In the genomic region with DNA sequence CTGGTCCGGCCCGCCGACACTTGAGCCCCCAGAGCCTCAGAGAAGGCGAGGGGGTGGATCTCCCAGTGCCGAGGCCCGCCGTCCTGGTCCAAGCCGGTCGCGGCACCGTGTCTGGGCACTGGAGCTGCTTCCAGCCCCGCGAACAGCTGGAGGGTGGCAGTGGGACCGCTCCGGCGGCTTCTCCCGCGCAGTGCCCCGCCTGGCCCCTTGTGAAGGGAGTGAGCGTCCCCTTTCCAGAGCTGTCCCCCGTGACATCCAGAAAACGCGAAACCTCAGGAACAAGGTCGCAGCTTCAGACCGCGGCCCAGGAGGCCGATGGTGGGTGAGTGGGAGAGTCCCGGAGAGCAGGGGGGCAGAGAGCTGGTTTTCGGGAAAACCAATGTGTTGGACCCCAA, we compare ENCODE assay signal across 8 cellular contexts. TPM values are rescaled to one million over a fixed set of nuclear protein-coding genes. Genes with fewer than 3 reads are reported as not detected.
A peak's percentile ranks its signal among the peaks of the same experiment; 100 is the strongest.
DNase-seq lines count a peak whose midpoint lies in the region; ATAC-seq, FAIRE-seq and TF ChIP-seq lines count a peak whose summit lies in the region.

No MANE protein-coding gene starts in this region.

- FAIRE-seq in D721Med (lab: Jason Lieb, UNC) = no peak

- H3K9me3 ChIP-seq in RWPE2 (ENCODE audit: severe bottlenecking) (no peaks in the 10 kb centered on the region), iPS-18c (ENCODE audit: control insufficient read depth, insufficient read depth, low read length) (peaks cover 2% of the 10 kb centered on the region), testis (no peaks in the 10 kb centered on the region)

- no peak overlapping the region for H3K27ac Mint-ChIP-seq in activated naive CD4-positive, alpha-beta T cell treated with anti-CD3 and anti-CD28 coated beads for 36 hours

- WGBS in testis, 2 donors = 0 to 2% methylated on average over 6 to 21 of the region's 29 CpGs

- no peak for DNase-seq in activated naive CD4-positive, alpha-beta T cell treated with anti-CD3 and anti-CD28 coated beads for 36 hours
- DNase-seq in activated naive CD4-positive, alpha-beta T cell (lab: John Stamatoyannopoulos, UW) = no peak
- DNase-seq in RWPE2 (ENCODE audit: low spot score) (peak; percentile 62), testis (peak; percentile 14), D721Med (ENCODE audit: insufficient read length, low spot score) (no peak), iPS-NIHi7 (ENCODE audit: extremely low spot score) (no peak)

- H3K36me3 ChIP-seq in RWPE2 (ENCODE audit: low read depth) (no peaks in the 10 kb centered on the region), testis (ENCODE audit: low read depth, missing control alignments) (no peaks in the 10 kb centered on the region)

- no peak for TF ChIP-seq POLR2A in testis (IDR thresholded peaks at IDR 0.05)

- peak overlapping the region; percentile 7 for H3K4me3 ChIP-seq in RWPE2 (ENCODE audit: severe bottlenecking)
- H3K4me3 ChIP-seq in iPS-18c (ENCODE audit: insufficient read depth, low read depth, low read length) = peak overlapping the region; percentile 66
- H3K4me3 ChIP-seq in testis = peak overlapping the region; percentile 25 to 36

- no peaks in the 10 kb centered on the region for H3K4me1 ChIP-seq in RWPE2 (ENCODE audit: insufficient read depth, poor library complexity, severe bottlenecking)
- H3K4me1 ChIP-seq in testis = peaks cover 25% of the 10 kb centered on the region

- H3K27me3 Mint-ChIP-seq in activated naive CD4-positive, alpha-beta T cell treated with anti-CD3 and anti-CD28 coated beads for 36 hours (ENCODE audit: low read depth) = peaks cover 71% of the 10 kb centered on the region

- H3K9me3 Mint-ChIP-seq in activated naive CD4-positive, alpha-beta T cell treated with anti-CD3 and anti-CD28 coated beads for 36 hours = no peaks in the 10 kb centered on the region

- peak overlapping the region; percentile 71 for H3K4me3 Mint-ChIP-seq in activated naive CD4-positive, alpha-beta T cell treated with anti-CD3 and anti-CD28 coated beads for 36 hours

- intact Hi-C loops in activated naive CD4-positive, alpha-beta T cell treated with anti-CD3 and anti-CD28 coated beads for 36 hours (cut with micrococcal nuclease) = loop anchor here (1.0 to 5.0 kb wide), 6 partner anchors 9 to 769 kb away; a partner anchor contains a TSS
- intact Hi-C loops in testis (cut with DNase I; ENCODE audit: low total_unique reads) = no loop called here

- H3K27ac ChIP-seq in RWPE2 (ENCODE audit: poor library complexity, severe bottlenecking) (no peak overlapping the region), testis (no peak overlapping the region)

- H3K36me3 Mint-ChIP-seq in activated naive CD4-positive, alpha-beta T cell treated with anti-CD3 and anti-CD28 coated beads for 36 hours (ENCODE audit: low read depth) = no peaks in the 10 kb centered on the region

- H3K27me3 ChIP-seq in RWPE2 (ENCODE audit: insufficient read depth, poor library complexity, severe bottlenecking) (peaks cover 98% of the 10 kb centered on the region), testis (peaks cover 16% of the 10 kb centered on the region)

- CTCF ChIA-PET in activated naive CD4-positive, alpha-beta T cell treated with anti-CD3 and anti-CD28 coated beads for 36 hours (lab: Charles Lee) = interaction anchor here (0.8 to 1.4 kb wide), 7 partner anchors 9 to 68 kb away, joined by 3 to 8 read pairs (median 3); a partner anchor contains a TSS

- H3K4me1 Mint-ChIP-seq in activated naive CD4-positive, alpha-beta T cell treated with anti-CD3 and anti-CD28 coated beads for 36 hours (ENCODE audit: low read depth) = peaks cover 30% of the 10 kb centered on the region

- no peak for TF ChIP-seq CTCF in RWPE2 (IDR thresholded peaks at IDR 0.05; ENCODE audit: poor library complexity, severe bottlenecking)
- no peak for TF ChIP-seq CTCF in testis (IDR thresholded peaks at IDR 0.05)
- TF ChIP-seq CTCF in D721Med (IDR thresholded peaks at IDR 0.05; ENCODE audit: insufficient read depth, missing control alignments) = no peak

- ATAC-seq in RWPE2 (ENCODE audit: low read depth) = no peak
- no peak for ATAC-seq in GM21515 (IDR thresholded peaks at IDR 0.05; ENCODE audit: unreplicated experiment)

RNA-seq across cellular contexts. Expression of a gene that starts 0.6 kb away (rescaled TPM):
- total RNA-seq in activated naive CD4-positive, alpha-beta T cell treated with anti-CD3 and anti-CD28 coated beads for 36 hours = not detected
- total RNA-seq in testis = 10 to 100 TPM; 11.3 to 13.2 TPM
- polyA plus RNA-seq in testis (ENCODE audit: insufficient read depth, low read depth, low replicate concordance) = 4.5 TPM

RNA-seq across cellular contexts. Expression of a gene that starts 29.5 kb away (rescaled TPM):
- total RNA-seq in activated naive CD4-positive, alpha-beta T cell treated with anti-CD3 and anti-CD28 coated beads for 36 hours = 1 to 10 TPM; 8.4 to 8.7 TPM
- 10 to 100 TPM; 21.7 to 27.6 TPM for total RNA-seq in testis
- polyA plus RNA-seq in testis (ENCODE audit: insufficient read depth, low read depth, low replicate concordance) = 15.7 TPM

Comparison
In these comparisons a context has a peak if more than half of its experiments do, and no peak if none do; other contexts are left out.
1. DNase-seq: peak in RWPE2 (single experiment) and testis (single experiment); none in activated naive CD4-positive, alpha-beta T cell treated with anti-CD3 and anti-CD28 coated beads for 36 hours (single experiment), activated naive CD4-positive, alpha-beta T cell (0 of 4), D721Med (single experiment) and iPS-NIHi7 (single experiment).
2. H3K4me3 ChIP-seq: peak in every context shown above with its lines; median percentile 66 in iPS-18c; 30 in testis; 7 in RWPE2.
3. RNA of a gene that starts 0.6 kb away (total RNA-seq): 11.3 to 13.2 TPM in testis; not detected in activated naive CD4-positive, alpha-beta T cell treated with anti-CD3 and anti-CD28 coated beads for 36 hours; every median in the first group is over 10 times any median in the second.